Comparison of ENCODE assay signal across 12 cellular contexts in genomic region chr11:75673977-75674582, GRCh38. TPM values are rescaled to one million over a fixed set of nuclear protein-coding genes. Genes with fewer than 3 reads are reported as not detected.
DNase-seq lines count a peak whose midpoint lies in the region; ATAC-seq and TF ChIP-seq lines count a peak whose summit lies in the region.
"Had no signal": no experiment of that assay in that cellular context is flagged by ENCODE, and none has a peak within 500 bp of the region (broad histone marks: within the 10 kb centered on the region; RNA-seq: fewer than 3 reads in every experiment).

No MANE protein-coding gene starts in this region.

- POLR2A ChIA-PET in A673 (lab: Charles Lee; ENCODE audit: low non-redundant PET) (no interaction called here), GM10248 (lab: Yijun Ruan, JAX) (no interaction called here)

- TF ChIP-seq CTCF in A673 (conservative IDR thresholded peaks at IDR 0.05; ENCODE audit: low read depth, low read length) (no peak), H9 (conservative IDR thresholded peaks at IDR 0.05) (no peak), GM10248 (IDR thresholded peaks at IDR 0.05; ENCODE audit: control extremely low read depth, extremely low read depth, low read depth, missing control alignments) (no peak)

- no peak overlapping the region for H2BK20ac ChIP-seq in H9 (ENCODE audit: low read depth, low read length, poor library complexity, severe bottlenecking)

- no peaks in the 10 kb centered on the region for H3K79me2 ChIP-seq in GM23248 (ENCODE audit: insufficient read depth)
- H3K79me2 ChIP-seq in H9 (ENCODE audit: insufficient read depth, low read length): no peaks in the 10 kb centered on the region

- no peak overlapping the region for H3T11ph ChIP-seq in H9 (ENCODE audit: low read length)

- no peaks in the 10 kb centered on the region for H3K79me1 ChIP-seq in H9 (ENCODE audit: insufficient read depth, low read depth, low read length, poor library complexity, severe bottlenecking)

- H4K91ac ChIP-seq in H9 (ENCODE audit: insufficient read length, low read depth, low read length): no peak overlapping the region

- peaks cover 6 to 14% of the 10 kb centered on the region in 2 experiments for H3K9me3 Mint-ChIP-seq in H9

- no peaks in the 10 kb centered on the region for H3K9me2 ChIP-seq in GM23248 (ENCODE audit: insufficient read depth)

- H3K9me3 ChIP-seq in A673 (ENCODE audit: low read depth, low read length, poor library complexity, severe bottlenecking): peaks cover 8% of the 10 kb centered on the region
- H3K9me3 ChIP-seq in GM23248 (ENCODE audit: low read depth): no peaks in the 10 kb centered on the region
- H3K9me3 ChIP-seq in H9 (ENCODE audit: control insufficient read depth, low read depth, low read length): no peaks in the 10 kb centered on the region
- H3K9me3 ChIP-seq: tibial nerve had no signal

- H3K4me3 ChIP-seq in A673 (ENCODE audit: low read depth, low read length, poor library complexity, severe bottlenecking) (no peak overlapping the region), GM23248 (no peak overlapping the region)
- H3K4me3 ChIP-seq: body of pancreas, tibial nerve had no signal

- no peaks in the 10 kb centered on the region for H3K4me1 ChIP-seq in A673 (ENCODE audit: insufficient read depth, low read length, poor library complexity, severe bottlenecking)
- no peaks in the 10 kb centered on the region for H3K4me1 ChIP-seq in GM23248 (ENCODE audit: insufficient read depth)
- H3K4me1 ChIP-seq in H9 (ENCODE audit: insufficient read depth, low read length): no peaks in the 10 kb centered on the region

- H3K36me3 ChIP-seq in A673 (ENCODE audit: insufficient read depth, low read length, poor library complexity, severe bottlenecking): no peaks in the 10 kb centered on the region
- no peaks in the 10 kb centered on the region for H3K36me3 ChIP-seq in GM23248 (ENCODE audit: low read depth)
- H3K36me3 ChIP-seq: tibial nerve had no signal

- H3K23ac ChIP-seq in H9 (ENCODE audit: insufficient read length, low read depth, low read length): no peak overlapping the region

- H2AFZ ChIP-seq in GM23248 (no peak overlapping the region), H9 (ENCODE audit: low read length) (no peak overlapping the region)

- no peak overlapping the region for H2BK15ac ChIP-seq in H9 (ENCODE audit: low read depth, low read length)

- H3K27me3 ChIP-seq in A673 (replicated peaks; ENCODE audit: insufficient read depth, low read depth, low read length, poor library complexity) (peaks cover 43% of the 10 kb centered on the region), GM23248 (replicated peaks; ENCODE audit: insufficient read depth) (peaks cover 54% of the 10 kb centered on the region), H9 (ENCODE audit: insufficient read depth, low read length) (peaks cover 28% of the 10 kb centered on the region)

- H3K56ac ChIP-seq in H9 (ENCODE audit: insufficient read length, low read depth, low read length): no peak overlapping the region

- no peak overlapping the region for H3K27ac Mint-ChIP-seq in H9

- H4K20me1 ChIP-seq in GM23248 (ENCODE audit: insufficient read depth) (no peaks in the 10 kb centered on the region), H9 (ENCODE audit: control insufficient read depth, insufficient read depth, insufficient read length) (no peaks in the 10 kb centered on the region)

- H3K27me3 Mint-ChIP-seq in H9 (ENCODE audit: low read depth): peaks cover 73% of the 10 kb centered on the region

- no peak overlapping the region for H2AK5ac ChIP-seq in H9 (ENCODE audit: insufficient read length, low read length)

- H3K23me2 ChIP-seq in H9 (ENCODE audit: insufficient read length, low read depth, low read length, poor library complexity, severe bottlenecking): no peaks in the 10 kb centered on the region

- H3K14ac ChIP-seq in H9 (ENCODE audit: insufficient read depth, low read length): no peak overlapping the region

- intact Hi-C loops in A673 (cut with micrococcal nuclease; ENCODE audit: unreplicated experiment): no loop called here

- no peaks in the 10 kb centered on the region for H3F3A ChIP-seq in GM23248 (ENCODE audit: insufficient read depth)

- no peak overlapping the region for H2BK12ac ChIP-seq in H9 (ENCODE audit: insufficient read length, low read depth, low read length)

- H3K4me3 Mint-ChIP-seq in H9: no peak overlapping the region
- H3K4me3 Mint-ChIP-seq: IgD-negative memory B cell had no signal

- H3K4me1 Mint-ChIP-seq in H9: peaks cover 0 to 4% of the 10 kb centered on the region in 2 experiments; a peak in 1 of 4 replicates
- H3K4me1 Mint-ChIP-seq: IgD-negative memory B cell had no signal

- H3K18ac ChIP-seq in H9 (ENCODE audit: insufficient read length, low read depth, low read length): no peak overlapping the region

- no peak for TF ChIP-seq POLR2A in erythroblast (IDR thresholded peaks at IDR 0.05; ENCODE audit: low read length)

- 71 to 77% methylated on average over 4 of the region's 4 CpGs for WGBS in GM23248 (ENCODE audit: low coverage in 1 of 2, low lambda C conversion rate in 2 of 2, missing lambda C conversion rate in 2 of 2), 2 experiments
- WGBS in H9 (ENCODE audit: extremely low coverage, insufficient read length, low lambda C conversion rate): no CpG with 5 or more reads among the region's 4 CpGs

- H3K27ac ChIP-seq in A673 (ENCODE audit: low read depth, low read length, poor library complexity, severe bottlenecking) (no peak overlapping the region), GM23248 (no peak overlapping the region), H9 (ENCODE audit: insufficient read length, low read depth, low read length) (no peak overlapping the region)
- H3K27ac ChIP-seq: body of pancreas, tibial nerve had no signal

- no peak overlapping the region for H4K8ac ChIP-seq in H9 (replicated peaks; ENCODE audit: insufficient read length, low read depth, low read length)

- no peak overlapping the region for H3K9ac ChIP-seq in GM23248
- no peak overlapping the region for H3K9ac ChIP-seq in H9 (ENCODE audit: extremely low read depth, insufficient read length, low read length)

- H3K4me2 ChIP-seq in GM23248 (ENCODE audit: unreplicated experiment) (no peak overlapping the region), H9 (ENCODE audit: insufficient read depth, insufficient read length, low read length) (no peak overlapping the region)

- no peak overlapping the region for H3K4ac ChIP-seq in H9 (ENCODE audit: low read depth, low read length)

- peaks cover 0 to 7% (median 3%) of the 10 kb centered on the region in 3 experiments; a peak in 5 of 7 replicates for H3K36me3 Mint-ChIP-seq in H9 (ENCODE audit: insufficient read depth in 1 of 3, low read depth in 3 of 3)
- H3K36me3 Mint-ChIP-seq: IgD-negative memory B cell had no signal

- ATAC-seq in HG03442 (IDR thresholded peaks at IDR 0.05; ENCODE audit: unreplicated experiment): no peak
- ATAC-seq: body of pancreas had no signal

- in situ Hi-C loops in GM23248 (cut with MboI): no loop called here

- CTCF ChIA-PET in A673 (lab: Charles Lee) (no interaction called here), GM10248 (lab: Yijun Ruan, JAX) (interaction anchor here (0.6 to 1.9 kb wide), 2 partner anchors 13 to 49 kb away, joined by 3 to 10 read pairs; no protein-coding TSS in a partner anchor)

- H4K5ac ChIP-seq in H9 (ENCODE audit: insufficient read length, low read depth, low read length): no peak overlapping the region

- BruUV-seq in A673 (replicated peaks; lab: Mats Ljungman, UMichigan): no TSS peak

- no peak overlapping the region for H2BK5ac ChIP-seq in H9 (ENCODE audit: insufficient read length, low read length)

- H2BK120ac ChIP-seq in H9 (ENCODE audit: low read depth, low read length, poor library complexity, severe bottlenecking): no peak overlapping the region

- DNase-seq in A673 (ENCODE audit: low spot score): peak; percentile 57
- DNase-seq in GM23248: peak; percentile 53
- DNase-seq in SW480 (ENCODE audit: low spot score): peak; percentile 31
- peak; percentile 72 to 79 for DNase-seq in erythroblast (lab: John Stamatoyannopoulos, UW)
- no peak for DNase-seq in cortex of kidney (lab: John Stamatoyannopoulos, UW)
- no peak for DNase-seq in H9
- DNase-seq in GM10248 (ENCODE audit: extremely low spot score): no peak
- DNase-seq: body of pancreas, kidney had no signal

RNA-seq across cellular contexts. Expression of gene MAP6, which starts 5.2 kb away (rescaled TPM):
- total RNA-seq in A673 (2021) (0.24 TPM in 1 of 2 replicates, not detected in the other), H9 (2021) (0.48 and 0.77 TPM in 2 replicates)
- total RNA-seq in GM23248 (2014; rRNA removed; shearing (Covaris generic)): 5.2 and 9.9 TPM in 2 replicates
- 3.0 and 3.4 TPM in 2 replicates for polyA plus RNA-seq in GM23248 (2016; fragmentation: Nextera tagmentation; extraction: Ambion mirVana)

RNA-seq across cellular contexts. Expression of gene MOGAT2, which starts 43.6 kb away (rescaled TPM):
- total RNA-seq in A673 (2021) (not detected in 2 replicates), H9 (2021) (not detected in 2 replicates)
- total RNA-seq in GM23248 (2014; rRNA removed; shearing (Covaris generic)): not detected in 2 replicates
- not detected in 2 replicates for polyA plus RNA-seq in GM23248 (2016; fragmentation: Nextera tagmentation; extraction: Ambion mirVana)
- total RNA-seq: body of pancreas, kidney, tibial nerve had no signal
- polyA plus RNA-seq: IgD-negative memory B cell had no signal

Comparison
In these comparisons a context has a peak if more than half of its experiments do, and no peak if none do; other contexts are left out.
1. DNase-seq: peak in A673 (single experiment), GM23248 (single experiment), SW480 (single experiment) and erythroblast (2 of 2); none in cortex of kidney (single experiment), H9 (single experiment) and GM10248 (single experiment).